9 cellular contexts compared by ENCODE assay signal in the genomic region with DNA sequence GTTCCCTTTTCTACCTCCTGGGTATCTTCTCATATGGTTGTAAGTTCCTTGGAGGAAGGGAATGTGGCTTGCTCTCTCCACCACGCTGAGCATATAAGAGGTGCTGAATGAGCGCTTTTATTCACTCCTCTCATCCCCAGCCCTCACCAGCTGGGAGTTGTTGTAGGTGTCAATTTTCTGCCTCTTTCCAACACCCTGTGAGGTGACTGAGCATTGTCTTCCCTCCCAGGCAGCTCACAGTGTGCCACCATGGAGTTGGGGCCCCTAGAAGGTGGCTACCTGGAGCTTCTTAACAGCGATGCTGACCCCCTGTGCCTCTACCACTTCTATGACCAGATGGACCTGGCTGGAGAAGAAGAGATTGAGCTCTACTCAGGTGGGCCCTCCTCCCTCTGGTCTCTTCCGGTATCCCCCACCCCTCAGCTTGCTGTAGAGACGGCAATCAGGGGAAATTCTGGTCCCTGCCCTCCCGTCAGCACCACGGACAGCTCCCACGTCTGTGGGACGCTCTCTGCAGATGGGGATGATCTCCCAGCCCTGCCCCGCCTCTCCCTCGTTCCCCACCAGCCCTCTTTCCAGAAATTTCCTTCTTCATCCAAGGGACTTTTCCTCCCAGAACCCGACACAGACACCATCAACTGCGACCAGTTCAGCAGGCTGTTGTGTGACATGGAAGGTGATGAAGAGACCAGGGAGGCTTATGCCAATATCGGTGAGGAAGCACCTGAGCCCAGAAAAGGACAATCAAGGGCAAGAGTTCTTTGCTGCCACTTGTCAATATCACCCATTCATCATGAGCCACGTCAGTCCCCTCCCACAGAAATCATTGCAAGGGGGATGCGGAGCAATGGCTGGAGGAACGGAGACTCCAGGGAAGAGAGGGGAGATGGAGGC. TPM values are rescaled to one million over a fixed set of nuclear protein-coding genes. Genes with fewer than 3 reads are reported as not detected.
DNase-seq lines count a peak whose midpoint lies in the region; FAIRE-seq and TF ChIP-seq lines count a peak whose summit lies in the region.
"Had no signal": no experiment of that assay in that cellular context is flagged by ENCODE, and none has a peak within 500 bp of the region (broad histone marks: within the 10 kb centered on the region; RNA-seq: fewer than 3 reads in every experiment).

No MANE protein-coding gene starts in this region.

- no peak overlapping the region for H3K27ac ChIP-seq in dorsolateral prefrontal cortex
- H3K27ac ChIP-seq: PC-9 had no signal

- H3K27me3 ChIP-seq in dorsolateral prefrontal cortex: no peaks in the 10 kb centered on the region

- TF ChIP-seq CTCF in AG10803 (conservative IDR thresholded peaks at IDR 0.05; ENCODE audit: low read length) (no peak), dorsolateral prefrontal cortex (IDR thresholded peaks at IDR 0.05 in 54 of 56, conservative IDR thresholded peaks at IDR 0.05 in 2 of 56; ENCODE audit: low read depth in 1 of 56, partially characterized antibody in 56 of 56) (no peak)

- intact Hi-C loops in dorsolateral prefrontal cortex (cut with DNase I): no loop called here

- DNase-seq in AG10803 (ENCODE audit: low read depth): peak; percentile 21
- peak; percentile 67 for DNase-seq in HTR-8/SVneo (ENCODE audit: insufficient read length, low spot score)
- DNase-seq in activated effector memory CD4-positive, alpha-beta T cell treated with anti-CD3 and anti-CD28 coated beads, Interleukin-2, amount 50 U/mL, for 16 hours: peak; percentile 71
- DNase-seq in iris pigment epithelial cell (ENCODE audit: low read depth): peak; percentile 26
- no peak for DNase-seq in 8988T
- DNase-seq in NCI-H2196 treated with DMSO at 0.1 percent for 48 hours (lab: John Stamatoyannopoulos, UW; ENCODE audit: unreplicated experiment): no peak
- DNase-seq in dorsolateral prefrontal cortex: no peak
- no peak for DNase-seq in AML-193 (lab: John Stamatoyannopoulos, UW)

- H3K4me3 ChIP-seq in AG10803 (ENCODE audit: low read length): no peak overlapping the region
- H3K4me3 ChIP-seq in dorsolateral prefrontal cortex: no peak overlapping the region
- H3K4me3 ChIP-seq: PC-9 had no signal

- no peak for FAIRE-seq in HTR-8/SVneo (lab: Jason Lieb, UNC)

RNA-seq across cellular contexts. Expression of a gene that starts 18.3 kb away (rescaled TPM):
- 10 to 100 TPM in 45 of 120 experiments, 1 to 10 TPM in 75; 2.8 to 32.5 (median 9.1) TPM for total RNA-seq in dorsolateral prefrontal cortex

RNA-seq across cellular contexts. Expression of a gene that starts 47.0 kb away (rescaled TPM):
- 10 to 100 TPM; 40.9 to 88.1 (median 56.7) TPM for total RNA-seq in dorsolateral prefrontal cortex

RNA-seq across cellular contexts. Expression of a gene that starts 49.1 kb away (rescaled TPM):
- 10 to 100 TPM; 40.5 to 75.1 (median 58.1) TPM for total RNA-seq in dorsolateral prefrontal cortex

Comparison
In these comparisons a context has a peak if more than half of its experiments do, and no peak if none do; other contexts are left out.
1. DNase-seq: peak in AG10803 (single experiment), HTR-8/SVneo (single experiment), activated effector memory CD4-positive, alpha-beta T cell treated with anti-CD3 and anti-CD28 coated beads, Interleukin-2, amount 50 U/mL, for 16 hours (single experiment) and iris pigment epithelial cell (single experiment); none in 8988T (single experiment), NCI-H2196 treated with DMSO at 0.1 percent for 48 hours (single experiment), dorsolateral prefrontal cortex (0 of 10) and AML-193 (0 of 2).